Comparison of ENCODE assay signal across 8 cellular contexts in genomic region chr7:36151921-36152755, GRCh38. TPM values are rescaled to one million over a fixed set of nuclear protein-coding genes. Genes with fewer than 3 reads are reported as not detected.
DNase-seq lines count a peak whose midpoint lies in the region; ATAC-seq and TF ChIP-seq lines count a peak whose summit lies in the region.

No MANE protein-coding gene starts in this region.

- H3K79me2 ChIP-seq in Loucy (ENCODE audit: insufficient read depth, low read length) = peaks cover 30% of the 10 kb centered on the region

- DNase-seq in dorsolateral prefrontal cortex = no peak
- DNase-seq in natural killer cell = no peak
- no peak for DNase-seq in NCI-H1694 (lab: John Stamatoyannopoulos, UW)
- no peak for DNase-seq in kidney glomerular epithelial cell (lab: John Stamatoyannopoulos, UW)

- H3K9ac ChIP-seq in BLaER1 treated with 17β-estradiol and CSF1 and Interleukin-3, amounts not matched to agents 10 nM and 100 nM = peak overlapping the region; percentile 68 to 94 (median 78)
- peak overlapping the region; percentile 56 for H3K9ac ChIP-seq in Loucy (ENCODE audit: low read depth, low read length, poor library complexity, severe bottlenecking)

- no peaks in the 10 kb centered on the region for H3K36me3 Mint-ChIP-seq in natural killer cell

- intact Hi-C loops in dorsolateral prefrontal cortex (cut with DNase I) (loop anchor here (2.0 kb wide), 1 partner anchor 129 kb away; no protein-coding TSS in a partner anchor), natural killer cell (cut with micrococcal nuclease) (loop anchor here (5.0 kb wide), 1 partner anchor 1115 kb away; the partner anchor contains the start of gene DPY19L1)

- H3K9me3 Mint-ChIP-seq in natural killer cell = no peaks in the 10 kb centered on the region

- TF ChIP-seq CTCF in Loucy (conservative IDR thresholded peaks at IDR 0.05; ENCODE audit: low read length) (no peak), dorsolateral prefrontal cortex (IDR thresholded peaks at IDR 0.05 in 54 of 56, conservative IDR thresholded peaks at IDR 0.05 in 2 of 56; ENCODE audit: low read depth in 1 of 56, partially characterized antibody in 56 of 56) (no peak), natural killer cell (IDR thresholded peaks at IDR 0.05) (no peak)

- no peak for ATAC-seq in natural killer cell
- ATAC-seq in GM18519 (IDR thresholded peaks at IDR 0.05; ENCODE audit: low FRiP score, unreplicated experiment) = no peak
- no peak for ATAC-seq in GM21825 (IDR thresholded peaks at IDR 0.05; ENCODE audit: unreplicated experiment)

- H3K4me3 ChIP-seq in BLaER1 treated with 17β-estradiol and CSF1 and Interleukin-3, amounts not matched to agents 10 nM and 100 nM = peak overlapping the region; percentile 60 to 99 (median 82)
- H3K4me3 ChIP-seq in Loucy (ENCODE audit: low read length, poor library complexity, severe bottlenecking) = peak overlapping the region; percentile 86
- peak overlapping the region; percentile 32 to 98 (median 87) for H3K4me3 ChIP-seq in dorsolateral prefrontal cortex

- peaks cover 5 to 17% of the 10 kb centered on the region in 2 donors for H3K4me1 Mint-ChIP-seq in natural killer cell

- H3K27ac Mint-ChIP-seq in natural killer cell = peak overlapping the region; percentile 18 to 65

- H3K9me3 ChIP-seq in BLaER1 treated with 17β-estradiol and CSF1 and Interleukin-3, amounts not matched to agents 10 nM and 100 nM (replicated peaks in 1 of 11) = peaks cover 0 to 14% (median 8%) of the 10 kb centered on the region in 11 experiments; a peak in 16 of 22 replicates
- no peaks in the 10 kb centered on the region for H3K9me3 ChIP-seq in Loucy (ENCODE audit: insufficient read depth, low read depth, low read length)

- peaks cover 0 to 32% (median 9%) of the 10 kb centered on the region in 11 experiments; a peak in 12 of 22 replicates for H3K36me3 ChIP-seq in BLaER1 treated with 17β-estradiol and CSF1 and Interleukin-3, amounts not matched to agents 10 nM and 100 nM
- H3K36me3 ChIP-seq in Loucy (ENCODE audit: insufficient read depth, low read length) = no peaks in the 10 kb centered on the region

- peak overlapping the region; percentile 77 for H2AFZ ChIP-seq in Loucy (ENCODE audit: low read length)

- H4K20me1 ChIP-seq in BLaER1 treated with 17β-estradiol and CSF1 and Interleukin-3, amounts not matched to agents 10 nM and 100 nM = peaks cover 8 to 40% (median 28%) of the 10 kb centered on the region in 11 experiments; a peak in 13 of 22 replicates
- no peaks in the 10 kb centered on the region for H4K20me1 ChIP-seq in Loucy (ENCODE audit: insufficient read depth, low read length, poor library complexity, severe bottlenecking)

- H3K4me3 Mint-ChIP-seq in natural killer cell = peak overlapping the region; percentile 88

- H3K4me2 ChIP-seq in BLaER1 treated with 17β-estradiol and CSF1 and Interleukin-3, amounts not matched to agents 10 nM and 100 nM = peak overlapping the region; percentile 71 to 85 (median 79)
- peak overlapping the region; percentile 63 for H3K4me2 ChIP-seq in Loucy (ENCODE audit: low read depth, low read length, poor library complexity, severe bottlenecking)

- H3K27me3 ChIP-seq in BLaER1 treated with 17β-estradiol and CSF1 and Interleukin-3, amounts not matched to agents 10 nM and 100 nM = no peaks in the 10 kb centered on the region
- H3K27me3 ChIP-seq in Loucy (ENCODE audit: insufficient read depth, low read length, poor library complexity, severe bottlenecking) = no peaks in the 10 kb centered on the region
- H3K27me3 ChIP-seq in dorsolateral prefrontal cortex = no peaks in the 10 kb centered on the region

- peaks cover 10 to 52% (median 50%) of the 10 kb centered on the region in 10 experiments for H3K4me1 ChIP-seq in BLaER1 treated with 17β-estradiol and CSF1 and Interleukin-3, amounts not matched to agents 10 nM and 100 nM
- peaks cover 40% of the 10 kb centered on the region for H3K4me1 ChIP-seq in Loucy (ENCODE audit: insufficient read depth, low read length, poor library complexity, severe bottlenecking)

- no peaks in the 10 kb centered on the region for H3F3A ChIP-seq in Loucy (ENCODE audit: low read depth)

- peak overlapping the region; percentile 41 to 88 (median 71); a peak in 19 of 22 replicates for H3K27ac ChIP-seq in BLaER1 treated with 17β-estradiol and CSF1 and Interleukin-3, amounts not matched to agents 10 nM and 100 nM
- H3K27ac ChIP-seq in dorsolateral prefrontal cortex = peak overlapping the region; percentile 44 to 97 (median 91)

- H3K27me3 Mint-ChIP-seq in natural killer cell (ENCODE audit: low read depth in 2 of 2) = peaks cover 0 to 4% of the 10 kb centered on the region in 2 donors

- no peaks in the 10 kb centered on the region for H3K9me2 ChIP-seq in Loucy (replicated peaks; ENCODE audit: low read depth, low read length)

RNA-seq across cellular contexts. Expression of gene EEPD1, which starts 0.9 kb away (rescaled TPM):
- 10 to 100 TPM in 119 of 120 experiments, 1 to 10 TPM in 1; 9.9 to 35.5 (median 17.5) TPM for total RNA-seq in dorsolateral prefrontal cortex
- 1 to 10 TPM in 2 of 3 donors, under 1 TPM in 1; 0.45 to 4.9 (median 1.4) TPM for total RNA-seq in natural killer cell
